1 cellular context compared by ENCODE assay signal in the genomic region with DNA sequence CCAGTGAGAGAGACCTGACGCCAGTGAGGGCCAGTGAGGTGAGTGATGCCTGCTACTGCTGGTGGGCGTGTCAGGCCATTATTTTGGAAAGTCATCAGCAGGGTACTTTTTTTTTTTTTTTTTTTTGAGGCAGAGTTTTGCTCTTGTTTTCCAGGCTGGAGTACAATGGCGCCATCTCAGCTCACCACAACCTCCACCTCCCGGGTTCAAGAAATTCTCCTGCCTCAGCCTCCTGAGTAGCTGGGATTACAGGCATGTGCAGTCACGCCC. TPM values are rescaled to one million over a fixed set of nuclear protein-coding genes. Genes with fewer than 3 reads are reported as not detected.
"Had no signal": no experiment of that assay in that cellular context is flagged by ENCODE, and none has a peak within 500 bp of the region (broad histone marks: within the 10 kb centered on the region; RNA-seq: fewer than 3 reads in every experiment).

No MANE protein-coding gene starts in this region.

RNA-seq across cellular contexts. Expression of a gene that starts 32.6 kb away (rescaled TPM):
- total RNA-seq: endodermal cell had no signal
